ENCODE assay signal across 10 cellular contexts in the genomic region with DNA sequence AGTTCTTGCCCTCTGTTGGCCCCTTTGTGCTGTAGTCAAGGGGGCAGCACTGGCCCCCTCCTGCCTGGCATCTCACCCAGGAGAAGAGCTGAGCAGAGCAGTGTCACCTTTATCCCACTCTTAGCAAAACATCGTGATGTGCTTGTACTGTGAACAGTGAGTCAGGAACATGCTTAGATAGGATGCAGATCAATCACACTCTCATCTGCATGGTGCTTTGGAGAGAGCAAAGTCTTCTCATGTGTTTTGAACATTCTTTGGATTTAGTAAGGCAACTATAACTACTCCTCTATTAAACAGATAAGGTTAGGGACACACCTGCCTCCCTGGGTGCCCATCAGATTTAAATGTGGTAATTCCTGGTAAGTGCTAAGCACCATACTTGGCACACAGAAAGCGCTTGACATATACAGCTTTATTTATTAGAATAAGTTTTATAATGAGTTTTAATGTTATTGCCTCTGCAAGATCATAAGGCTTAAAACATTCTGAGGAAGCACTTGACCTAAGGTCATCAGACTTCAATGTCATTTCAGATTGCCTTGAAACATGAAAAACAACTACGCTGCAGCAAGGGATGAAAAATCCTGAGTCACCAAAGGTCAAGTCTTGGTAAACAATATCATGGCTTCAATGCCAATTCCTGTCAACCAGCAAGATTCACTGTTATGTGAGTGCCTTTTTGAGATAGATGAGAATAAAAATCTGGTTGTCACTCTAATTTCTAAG.
DNase-seq lines count a peak whose midpoint lies in the region; ATAC-seq, FAIRE-seq and TF ChIP-seq lines count a peak whose summit lies in the region.
"Had no signal": no experiment of that assay in that cellular context is flagged by ENCODE, and none has a peak within 500 bp of the region (broad histone marks: within the 10 kb centered on the region; RNA-seq: fewer than 3 reads in every experiment).

No MANE protein-coding gene starts in this region.

- no peaks in the 10 kb centered on the region for H3F3A ChIP-seq in GM23248 (ENCODE audit: insufficient read depth)

- no TSS peak for BruUV-seq in K562 (replicated peaks; lab: Mats Ljungman, UMichigan)

- intact Hi-C loops in K562 (cut with micrococcal nuclease) = no loop called here

- DNase-seq in A549 (ENCODE audit: low read depth in 1 of 2, low spot score in 1 of 2) = peak; percentile 28 to 29
- DNase-seq in GM23248 = peak; percentile 21
- no peak for DNase-seq in K562 (ENCODE audit: extremely low read depth in 1 of 4, low spot score in 3 of 4)
- peak; percentile 21 for DNase-seq in mesenchymal stem cell
- no peak for DNase-seq in retina
- no peak for DNase-seq in brain microvascular endothelial cell
- DNase-seq in NCI-H1105 treated with DMSO at 0.1 percent for 48 hours (lab: John Stamatoyannopoulos, UW) = no peak
- DNase-seq: activated CD8-positive, alpha-beta memory T cell treated with anti-CD3 and anti-CD28 coated beads for 24 hours; T-helper 17 cell had no signal

- H2AK5ac ChIP-seq in mesenchymal stem cell (ENCODE audit: low read length, severe bottlenecking) = no peak overlapping the region

- no peaks in the 10 kb centered on the region for H3K9me1 ChIP-seq in K562 (ENCODE audit: control insufficient read depth, insufficient read depth, low read length)

- H4K8ac ChIP-seq in mesenchymal stem cell (ENCODE audit: low read length) = no peak overlapping the region

- no peak overlapping the region for H3K23ac ChIP-seq in mesenchymal stem cell (ENCODE audit: low read length in 2 of 2)

- in situ Hi-C loops in GM23248 (cut with MboI) = no loop called here
- in situ Hi-C loops in K562 (cut with MboI) = no loop called here
- in situ Hi-C loops in brain microvascular endothelial cell (cut with HindIII; ENCODE audit: low pct_ligation_motif_present, low sequenced_read_pairs) = no loop called here

- H3K4me1 ChIP-seq in A549 (peaks cover 27% of the 10 kb centered on the region), GM23248 (ENCODE audit: insufficient read depth) (no peaks in the 10 kb centered on the region), K562 (replicated peaks in 1 of 2; ENCODE audit: control insufficient read depth in 2 of 2, insufficient read depth in 2 of 2, low read length in 2 of 2) (peaks cover 0 to 7% of the 10 kb centered on the region in 2 experiments; a peak in 2 of 5 replicates), mesenchymal stem cell (ENCODE audit: control insufficient read depth, insufficient read depth, low read depth, low read length) (no peaks in the 10 kb centered on the region)

- H3K36me3 ChIP-seq in GM23248 (ENCODE audit: low read depth) (no peaks in the 10 kb centered on the region), K562 (ENCODE audit: control insufficient read depth, insufficient read depth, low read length) (no peaks in the 10 kb centered on the region), mesenchymal stem cell (ENCODE audit: control insufficient read depth in 1 of 2, insufficient read depth in 2 of 2, low read depth in 1 of 2, low read length in 2 of 2) (no peaks in the 10 kb centered on the region), brain microvascular endothelial cell (replicated peaks) (no peaks in the 10 kb centered on the region)

- no peaks in the 10 kb centered on the region for H3K79me1 ChIP-seq in mesenchymal stem cell (replicated peaks; ENCODE audit: low read length, poor library complexity, severe bottlenecking)

- POLR2A ChIA-PET in A549 (lab: Yijun Ruan, JAX) (no interaction called here), K562 (lab: Yijun Ruan, JAX) (no interaction called here)

- H3K18ac ChIP-seq in mesenchymal stem cell (ENCODE audit: low read depth in 1 of 2, low read length in 2 of 2) = no peak overlapping the region

- no peak overlapping the region for H2BK12ac ChIP-seq in mesenchymal stem cell (ENCODE audit: low read length in 2 of 2)

- no peaks in the 10 kb centered on the region for H3K9me2 ChIP-seq in GM23248 (ENCODE audit: insufficient read depth)

- H3K9ac ChIP-seq in GM23248 (no peak overlapping the region), K562 (ENCODE audit: insufficient read depth in 1 of 2, low read depth in 2 of 2, low read length in 2 of 2) (no peak overlapping the region), mesenchymal stem cell (ENCODE audit: low read length) (no peak overlapping the region)

- H2BK5ac ChIP-seq in mesenchymal stem cell (ENCODE audit: low read depth, low read length, poor library complexity, severe bottlenecking) = no peak overlapping the region

- H2AFZ ChIP-seq in GM23248 (0 out of 2 replicates have a peak overlapping the region, but pooled peaks have one; percentile 84), K562 (ENCODE audit: low read depth, low read length) (0 out of 2 replicates have a peak overlapping the region, but pooled peaks have one; percentile 44), mesenchymal stem cell (ENCODE audit: low read depth, low read length) (no peak overlapping the region)

- H3K79me2 ChIP-seq in GM23248 (ENCODE audit: insufficient read depth) (no peaks in the 10 kb centered on the region), K562 (ENCODE audit: control insufficient read depth, insufficient read depth, low read length) (no peaks in the 10 kb centered on the region)

- TF ChIP-seq EP300 in A549 (IDR thresholded peaks at IDR 0.05) (no peak), K562 (IDR thresholded peaks at IDR 0.05; ENCODE audit: low read length) (no peak)

- CTCF ChIA-PET in A549 (lab: Yijun Ruan, JAX) = interaction anchor here (1.3 to 2.9 kb wide), 2 partner anchors 72 to 241 kb away, joined by 4 to 7 read pairs; no protein-coding TSS in a partner anchor
- CTCF ChIA-PET in K562 (lab: Yijun Ruan, JAX; ENCODE audit: low intra/inter-chr PET ratio) = no interaction called here

- H3K9me3 ChIP-seq in A549 (no peaks in the 10 kb centered on the region), GM23248 (ENCODE audit: low read depth) (no peaks in the 10 kb centered on the region), K562 (replicated peaks; ENCODE audit: control insufficient read depth, insufficient read depth, low read depth, low read length) (no peaks in the 10 kb centered on the region), mesenchymal stem cell (ENCODE audit: control insufficient read depth, low read length) (no peaks in the 10 kb centered on the region)

- H3K4me2 ChIP-seq in A549 (peak overlapping the region; percentile 96), GM23248 (ENCODE audit: unreplicated experiment) (no peak overlapping the region), K562 (ENCODE audit: insufficient read depth, low read length) (peak overlapping the region; percentile 32; the same call in 1 of the 2 replicates), mesenchymal stem cell (ENCODE audit: low read length, poor library complexity, severe bottlenecking) (no peak overlapping the region)

- TF ChIP-seq RAD21 in A549 (conservative IDR thresholded peaks at IDR 0.05 in 1 of 2, IDR thresholded peaks at IDR 0.05 in 1 of 2) (no peak), K562 (CRISPR knock-in tag; conservative IDR thresholded peaks at IDR 0.05 in 1 of 2, IDR thresholded peaks at IDR 0.05 in 1 of 2) (no peak)

- peak overlapping the region in 1 of 2 experiments; percentile 3 for H3K14ac ChIP-seq in mesenchymal stem cell (ENCODE audit: low read length in 2 of 2)

- ATAC-seq in A549 (peak; percentile 15 to 39; a peak in 3 of 6 replicates), K562 (no peak), HG02763 (IDR thresholded peaks at IDR 0.05; ENCODE audit: unreplicated experiment) (no peak)
- ATAC-seq: T-helper 17 cell had no signal

- peak overlapping the region; percentile 86 to 89 for H3K27ac ChIP-seq in A549
- no peak overlapping the region for H3K27ac ChIP-seq in GM23248
- H3K27ac ChIP-seq in K562 (ENCODE audit: extremely low read depth, low read depth, low read length) = no peak overlapping the region
- H3K27ac ChIP-seq in mesenchymal stem cell (ENCODE audit: low read length, poor library complexity, severe bottlenecking) = no peak overlapping the region
- H3K27ac ChIP-seq in brain microvascular endothelial cell = no peak overlapping the region

- no peak overlapping the region for H4K91ac ChIP-seq in mesenchymal stem cell (ENCODE audit: low read length)

- H2BK120ac ChIP-seq in mesenchymal stem cell (ENCODE audit: low read depth, low read length) = no peak overlapping the region

- no peaks in the 10 kb centered on the region for H3K27me3 ChIP-seq in GM23248 (replicated peaks; ENCODE audit: insufficient read depth)
- H3K27me3 ChIP-seq in K562 (ENCODE audit: control insufficient read depth in 2 of 2, insufficient read depth in 2 of 2, low read length in 2 of 2) = peaks cover 0 to 15% of the 10 kb centered on the region in 2 experiments; a peak in 3 of 5 replicates
- H3K27me3 ChIP-seq in mesenchymal stem cell (ENCODE audit: control insufficient read depth in 1 of 2, insufficient read depth in 1 of 2, low read length in 2 of 2) = no peaks in the 10 kb centered on the region
- H3K27me3 ChIP-seq in brain microvascular endothelial cell (replicated peaks) = no peaks in the 10 kb centered on the region

- no peak overlapping the region for H3K4ac ChIP-seq in mesenchymal stem cell (ENCODE audit: low read depth in 1 of 2, low read length in 2 of 2)

- H4K20me1 ChIP-seq in GM23248 (ENCODE audit: insufficient read depth) = no peaks in the 10 kb centered on the region
- H4K20me1 ChIP-seq in K562 (replicated peaks; ENCODE audit: control insufficient read depth, insufficient read depth, low read length) = no peaks in the 10 kb centered on the region

- H2BK15ac ChIP-seq in mesenchymal stem cell (ENCODE audit: low read depth, poor library complexity, severe bottlenecking) = no peak overlapping the region

- TF ChIP-seq CTCF in A549 (IDR thresholded peaks at IDR 0.05) (no peak), K562 (IDR thresholded peaks at IDR 0.05 in 2 of 3, conservative IDR thresholded peaks at IDR 0.05 in 1 of 3; ENCODE audit: insufficient read depth in 2 of 3, low read depth in 1 of 3, low read length in 3 of 3) (no peak), brain microvascular endothelial cell (IDR thresholded peaks at IDR 0.05; ENCODE audit: low read depth, low read length, missing control alignments) (no peak)

- TF ChIP-seq POLR2A in A549 (IDR thresholded peaks at IDR 0.05; ENCODE audit: low read length) = no peak
- TF ChIP-seq POLR2A in K562 (conservative IDR thresholded peaks at IDR 0.05) = no peak

- FAIRE-seq in A549 (lab: Jason Lieb, UNC) (no peak), K562 (lab: Jason Lieb, UNC) (no peak)

- WGBS in A549 (ENCODE audit: missing lambda C conversion rate) = 41% methylated on average over 3 of the region's 3 CpGs
- WGBS in GM23248 (ENCODE audit: low coverage in 1 of 2, low lambda C conversion rate in 2 of 2, missing lambda C conversion rate in 2 of 2), 2 experiments = 66 to 76% methylated on average over 3 of the region's 3 CpGs
- 2% methylated on average over 3 of the region's 3 CpGs for WGBS in K562 (ENCODE audit: insufficient coverage, low coverage, missing lambda C conversion rate)
- 43% methylated on average over 1 of the region's 3 CpGs for WGBS in mesenchymal stem cell

- H3K4me3 ChIP-seq in A549 (peak overlapping the region; percentile 53), GM23248 (no peak overlapping the region), K562 (0 out of 2 replicates have a peak overlapping the region, but pooled peaks have one; percentile 9), mesenchymal stem cell (ENCODE audit: insufficient read depth in 1 of 2, low read depth in 1 of 2, low read length in 2 of 2) (no peak overlapping the region), brain microvascular endothelial cell (ENCODE audit: low read depth, low read length) (no peak overlapping the region)

Comparison
In these comparisons a context has a peak if more than half of its experiments do, and no peak if none do; other contexts are left out.
1. ATAC-seq: peak in A549 (2 of 2); none in K562 (single experiment) and HG02763 (single experiment).
2. DNase-seq: peak in A549 (2 of 2), GM23248 (single experiment) and mesenchymal stem cell (single experiment); none in K562 (0 of 4), retina (single experiment), brain microvascular endothelial cell (single experiment) and NCI-H1105 treated with DMSO at 0.1 percent for 48 hours (single experiment).
3. H3K27ac ChIP-seq: peak in A549 (2 of 2); none in GM23248 (single experiment), K562 (single experiment), mesenchymal stem cell (single experiment) and brain microvascular endothelial cell (single experiment).
4. H3K4me2 ChIP-seq: peak in A549 (single experiment) and K562 (single experiment); none in GM23248 (single experiment) and mesenchymal stem cell (single experiment).
5. H3K4me3 ChIP-seq: peak in A549 (single experiment) and K562 (single experiment); none in GM23248 (single experiment), mesenchymal stem cell (0 of 2) and brain microvascular endothelial cell (single experiment).
6. Of the 35 proteins assayed by ChIP-seq in both K562 and A549: peak only in K562: none; only in A549: ESRRA, JUNB and MAFK; in both: none; in neither: 31; mixed calls (peak in some experiments, not most) for 1.